9 cellular contexts compared by ENCODE assay signal in the genomic region with DNA sequence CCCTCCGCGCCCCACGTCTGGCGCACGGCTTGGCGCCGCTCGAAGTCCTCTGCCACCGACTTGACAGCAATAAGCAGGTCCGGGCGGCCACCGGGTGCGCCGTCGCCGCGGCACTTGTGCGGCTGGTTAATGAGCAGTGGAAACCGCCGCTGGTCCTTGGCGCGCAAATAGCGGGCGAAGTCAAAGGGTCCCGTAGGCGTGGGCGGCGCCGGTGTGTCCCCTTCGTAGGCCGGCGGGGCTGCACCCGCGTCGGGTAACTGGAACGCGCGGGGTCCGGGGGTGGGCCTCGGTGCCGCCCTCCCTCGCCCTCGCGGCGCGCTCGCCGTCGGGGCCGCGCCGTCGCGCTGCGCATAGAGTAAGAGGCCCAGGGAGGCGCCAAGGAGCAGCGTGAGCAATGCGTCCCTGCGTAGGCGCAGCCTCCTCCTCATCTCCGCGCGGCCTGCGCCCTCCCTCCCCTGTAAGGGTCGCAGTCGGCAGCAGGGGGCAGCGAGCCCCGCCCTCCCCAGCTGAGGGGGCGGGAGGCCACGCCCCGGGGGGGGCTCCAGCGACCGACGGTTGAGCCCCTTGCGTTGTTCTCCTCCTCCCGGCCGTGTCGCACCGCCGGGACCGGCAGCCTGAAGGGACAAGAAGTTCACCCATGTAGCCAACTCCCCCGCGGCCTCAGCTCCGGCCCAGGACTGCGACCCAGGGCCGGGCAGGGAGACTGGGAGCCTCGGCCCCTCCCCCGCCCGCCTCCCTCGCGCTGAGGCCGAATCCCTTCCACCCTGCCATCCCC. TPM values are rescaled to one million over a fixed set of nuclear protein-coding genes. Genes with fewer than 3 reads are reported as not detected.
A peak's percentile ranks its signal among the peaks of the same experiment; 100 is the strongest.
DNase-seq lines count a peak whose midpoint lies in the region; ATAC-seq, FAIRE-seq and TF ChIP-seq lines count a peak whose summit lies in the region.
"Had no signal": no experiment of that assay in that cellular context is flagged by ENCODE, and none has a peak within 500 bp of the region (broad histone marks: within the 10 kb centered on the region; RNA-seq: fewer than 3 reads in every experiment).

No MANE protein-coding gene starts in this region.

- H3K27ac ChIP-seq in SK-N-MC (peak overlapping the region; percentile 1; the same call in 1 of the 2 replicates), coronary artery (peak overlapping the region; percentile 87 to 91), subcutaneous abdominal adipose tissue (ENCODE audit: low read depth, low read length) (no peak overlapping the region)

- ATAC-seq in HG02642 (IDR thresholded peaks at IDR 0.05; ENCODE audit: poor library complexity, unreplicated experiment): peak; percentile 31

- H3K9me3 ChIP-seq in SK-N-MC (ENCODE audit: low read depth, low read length) (no peaks in the 10 kb centered on the region), subcutaneous abdominal adipose tissue (ENCODE audit: control insufficient read depth in 5 of 5, low read length in 5 of 5) (no peaks in the 10 kb centered on the region)

- no peak for TF ChIP-seq CTCF in coronary artery (IDR thresholded peaks at IDR 0.05)
- TF ChIP-seq CTCF in lower leg skin (IDR thresholded peaks at IDR 0.05): no peak

- WGBS in lower leg skin, 2 donors: 4 to 9% methylated on average over 11 to 31 of the region's 92 CpGs

- peaks cover 0 to 23% (median 15%) of the 10 kb centered on the region in 5 donors for H3K4me1 ChIP-seq in subcutaneous abdominal adipose tissue (ENCODE audit: control insufficient read depth in 5 of 5, insufficient read depth in 5 of 5, low read length in 5 of 5)

- no peaks in the 10 kb centered on the region for H3K27me3 ChIP-seq in subcutaneous abdominal adipose tissue (ENCODE audit: control insufficient read depth in 5 of 5, insufficient read depth in 4 of 5, low read length in 5 of 5)

- peak; percentile 92 for FAIRE-seq in GM12892 (lab: Jason Lieb, UNC)
- FAIRE-seq: TTC549 had no signal

- intact Hi-C loops in lower leg skin (cut with DNase I; ENCODE audit: low total_unique reads): no loop called here

- H3K4me3 ChIP-seq in SK-N-MC: peak overlapping the region; percentile 79
- peak overlapping the region; percentile 75 for H3K4me3 ChIP-seq in coronary artery
- peak overlapping the region; percentile 55 for H3K4me3 ChIP-seq in lower leg skin (ENCODE audit: low read depth, poor library complexity, severe bottlenecking)
- peak overlapping the region in 4 of 5 donors; percentile 58 to 81 (median 72) for H3K4me3 ChIP-seq in subcutaneous abdominal adipose tissue (ENCODE audit: low read depth in 1 of 5, low read length in 5 of 5)

- H3K9ac ChIP-seq in SK-N-MC (ENCODE audit: insufficient read length) (peak overlapping the region; percentile 24), subcutaneous abdominal adipose tissue (ENCODE audit: low read length in 5 of 5) (peak overlapping the region in 2 of 5 donors; percentile 29 to 72)

- DNase-seq in GM12892 (ENCODE audit: insufficient read length) (peak; percentile 70), SK-N-MC (ENCODE audit: low read depth, low spot score) (no peak), coronary artery (ENCODE audit: low spot score) (peak; percentile 75), lower leg skin (ENCODE audit: low spot score in 2 of 2) (peak in 1 of 2 donors; percentile 89), SHP77 (lab: John Stamatoyannopoulos, UW) (no peak)
- no peak for DNase-seq in effector CD4-positive, alpha-beta T cell

- TF ChIP-seq POLR2A in GM12892 (IDR thresholded peaks at IDR 0.05; ENCODE audit: low read depth, low read length) (no peak), lower leg skin (IDR thresholded peaks at IDR 0.05) (no peak)

- H3K36me3 ChIP-seq in SK-N-MC (ENCODE audit: insufficient read depth, low read length) (no peaks in the 10 kb centered on the region; the same call in 1 of the 2 replicates), subcutaneous abdominal adipose tissue (ENCODE audit: control insufficient read depth in 5 of 5, insufficient read depth in 5 of 5, low read length in 5 of 5) (peaks cover 0 to 42% (median 35%) of the 10 kb centered on the region in 5 donors)

RNA-seq across cellular contexts. Expression of a gene that starts 0.6 kb away (rescaled TPM):
- 1.1 TPM for polyA plus RNA-seq in GM12892 (2012; ENCODE audit: missing spikeins)
- total RNA-seq in lower leg skin: 10 to 100 TPM; 10.3 to 18.0 (median 13.3) TPM

RNA-seq across cellular contexts. Expression of a gene that starts 9.5 kb away (rescaled TPM):
- polyA plus RNA-seq in GM12892 (2012; ENCODE audit: missing spikeins): 14.4 TPM
- 10 to 100 TPM; 46.3 to 51.0 (median 49.4) TPM for total RNA-seq in lower leg skin

RNA-seq across cellular contexts. Expression of a gene that starts 9.5 kb away (rescaled TPM):
- 5.6 TPM for polyA plus RNA-seq in GM12892 (2012; ENCODE audit: missing spikeins)
- 10 to 100 TPM; 47.3 to 97.8 (median 67.9) TPM for total RNA-seq in lower leg skin

RNA-seq across cellular contexts. Expression of a gene that starts 14.3 kb away (rescaled TPM):
- 39.9 TPM for polyA plus RNA-seq in GM12892 (2012; ENCODE audit: missing spikeins)
- total RNA-seq in lower leg skin: 100 to 1,000 TPM in 1 of 4 donors, 10 to 100 TPM in 3; 48.3 to 131 (median 64.7) TPM

RNA-seq across cellular contexts. Expression of a gene that starts 20.1 kb away (rescaled TPM):
- polyA plus RNA-seq in GM12892 (2012; ENCODE audit: missing spikeins): 30.6 TPM
- 100 to 1,000 TPM in 2 of 4 donors, 10 to 100 TPM in 2; 84.3 to 139 (median 115) TPM for total RNA-seq in lower leg skin

Comparison
In these comparisons a context has a peak if more than half of its experiments do, and no peak if none do; other contexts are left out.
1. DNase-seq: peak in GM12892 (single experiment) and coronary artery (single experiment); none in SK-N-MC (single experiment), SHP77 (0 of 2) and effector CD4-positive, alpha-beta T cell (single experiment).
2. Peak in every context shown above with its lines, with median percentiles within 50 percentile points of each other: H3K4me3 ChIP-seq.